ENCODE assay signal across 17 cellular contexts in the genomic region with DNA sequence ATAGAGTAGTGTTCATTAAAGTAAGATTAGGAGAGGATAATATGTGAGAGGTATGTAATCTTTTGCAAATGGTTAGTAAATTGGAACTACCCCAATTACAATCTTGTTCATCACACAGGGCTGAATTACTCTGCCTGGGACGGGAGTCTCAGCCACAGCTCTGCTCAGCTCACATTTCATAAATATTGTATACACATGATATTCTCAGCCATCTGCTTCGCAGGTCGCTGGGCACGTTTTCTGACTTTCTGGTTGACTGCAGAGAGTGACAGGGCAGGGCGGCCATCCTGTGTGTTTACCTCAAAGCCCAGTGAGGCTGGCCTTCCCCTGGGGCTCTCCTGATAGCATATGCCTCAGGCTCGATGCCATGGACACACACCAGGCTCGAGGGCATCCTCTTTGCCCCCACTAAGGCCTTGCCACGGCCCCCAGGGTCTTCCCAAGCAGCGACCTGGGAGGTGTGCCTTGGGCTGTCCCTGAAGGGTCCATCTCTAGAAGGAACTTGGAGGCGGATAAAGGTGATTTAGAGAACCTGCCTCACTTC.
"Had no signal": no experiment of that assay in that cellular context is flagged by ENCODE, and none has a peak within 500 bp of the region (broad histone marks: within the 10 kb centered on the region; RNA-seq: fewer than 3 reads in every experiment).

No MANE protein-coding gene starts in this region.

- H3K4me1 Mint-ChIP-seq: activated naive CD4-positive, alpha-beta T cell treated with anti-CD3 and anti-CD28 coated beads, Interleukin-2, amount 50 U/mL, for 24 hours; central memory CD8-positive, alpha-beta T cell; memory B cell had no signal

- H3K36me3 Mint-ChIP-seq: activated naive CD4-positive, alpha-beta T cell treated with anti-CD3 and anti-CD28 coated beads, Interleukin-2, amount 50 U/mL, for 24 hours; memory B cell; type B pancreatic cell had no signal

- H3K27me3 ChIP-seq: body of pancreas, ovary had no signal

- H3K27ac Mint-ChIP-seq: activated naive CD4-positive, alpha-beta T cell treated with anti-CD3 and anti-CD28 coated beads, Interleukin-2, amount 50 U/mL, for 24 hours; activated T-helper 2 cell treated with anti-CD3 and anti-CD28 coated beads, Interferon-gamma antibody, Interleukin-2, Interleukin-4, amounts not matched to agents 10 μg/mL and 5 μg/mL and 100 μg/mL, durations not matched to agents 14 hours and 24 hours and 36 hours; memory B cell; nephron progenitor cell; type B pancreatic cell had no signal

- H3K27ac ChIP-seq: body of pancreas, heart left ventricle, left lung, ovary had no signal

- H3K9me3 ChIP-seq: body of pancreas, heart left ventricle, left lung, ovary had no signal

- H3K36me3 ChIP-seq: heart left ventricle, left lung, ovary had no signal

- H3K27me3 Mint-ChIP-seq: activated naive CD4-positive, alpha-beta T cell treated with anti-CD3 and anti-CD28 coated beads, Interleukin-2, amount 50 U/mL, for 24 hours had no signal

- DNase-seq: activated CD4-positive, alpha-beta T cell treated with anti-CD3 and anti-CD28 coated beads, Interleukin-2, amount 50 U/mL, for 1 hour; activated T-cell treated with anti-CD3 and anti-CD28 coated beads for 4 hours; body of pancreas; cortex of kidney; effector CD8-positive, alpha-beta T cell; foreskin melanocyte; heart left ventricle; left lung; nephron progenitor cell; ovary; stimulated activated CD4-positive, alpha-beta T cell treated with anti-CD3 and anti-CD28 coated beads, Interleukin-2, amount 100 ng/mL, for 48 hours; stimulated activated naive CD4-positive, alpha-beta T cell treated with Interleukin-2 at 50 U/mL for 16 hours had no signal

- H3K4me1 ChIP-seq: body of pancreas, heart left ventricle, left lung had no signal

- H3K4me3 ChIP-seq: body of pancreas, heart left ventricle, left lung, ovary had no signal

- H3K4me3 Mint-ChIP-seq: activated naive CD4-positive, alpha-beta T cell treated with anti-CD3 and anti-CD28 coated beads, Interleukin-2, amount 50 U/mL, for 24 hours; central memory CD8-positive, alpha-beta T cell; memory B cell; nephron progenitor cell; type B pancreatic cell had no signal

- H3K9me3 Mint-ChIP-seq: activated naive CD4-positive, alpha-beta T cell treated with anti-CD3 and anti-CD28 coated beads, Interleukin-2, amount 50 U/mL, for 24 hours; activated T-helper 2 cell treated with anti-CD3 and anti-CD28 coated beads, Interferon-gamma antibody, Interleukin-2, Interleukin-4, amounts not matched to agents 10 μg/mL and 5 μg/mL and 100 μg/mL, durations not matched to agents 14 hours and 24 hours and 36 hours; central memory CD8-positive, alpha-beta T cell; memory B cell; type B pancreatic cell had no signal

- ATAC-seq: body of pancreas, heart left ventricle, left lung had no signal
